Comparison of ENCODE assay signal across 21 cellular contexts in the genomic region with DNA sequence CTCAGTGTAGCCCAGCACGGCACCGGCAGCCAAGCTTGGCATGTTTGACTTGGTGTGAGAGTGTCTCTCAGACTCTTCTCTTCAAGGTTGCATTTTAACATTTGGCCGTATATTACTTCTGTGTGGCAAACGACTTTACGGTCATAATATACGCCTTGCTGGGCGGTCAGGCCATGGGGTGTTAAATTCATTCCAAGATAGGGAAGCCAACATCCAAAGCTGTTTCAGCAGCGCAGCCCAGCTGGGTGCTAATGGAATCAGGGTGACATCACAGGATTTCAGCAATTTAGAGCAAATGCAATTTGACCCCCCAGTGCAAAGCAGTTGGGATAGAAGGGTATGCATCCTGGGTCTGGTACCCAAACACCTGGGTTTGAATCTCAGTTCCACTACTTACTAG. TPM values are rescaled to one million over a fixed set of nuclear protein-coding genes. Genes with fewer than 3 reads are reported as not detected.
DNase-seq lines count a peak whose midpoint lies in the region; ATAC-seq and TF ChIP-seq lines count a peak whose summit lies in the region.
"Had no signal": no experiment of that assay in that cellular context is flagged by ENCODE, and none has a peak within 500 bp of the region (broad histone marks: within the 10 kb centered on the region; RNA-seq: fewer than 3 reads in every experiment).

No MANE protein-coding gene starts in this region.

- no peaks in the 10 kb centered on the region for H3K79me2 ChIP-seq in osteoblast (ENCODE audit: insufficient read depth, low read length)

- H3K36me3 Mint-ChIP-seq in CD4-positive, CD25-positive, alpha-beta regulatory T cell, result no peaks in the 10 kb centered on the region
- no peaks in the 10 kb centered on the region for H3K36me3 Mint-ChIP-seq in activated naive CD8-positive, alpha-beta T cell treated with anti-CD3 and anti-CD28 coated beads for 36 hours
- H3K36me3 Mint-ChIP-seq: activated naive CD4-positive, alpha-beta T cell treated with anti-CD3 and anti-CD28 coated beads, Interleukin-2, amount 50 U/mL, for 72 hours had no signal

- peaks cover 44% of the 10 kb centered on the region for H3K4me1 ChIP-seq in CD4-positive, CD25-positive, alpha-beta regulatory T cell (ENCODE audit: control insufficient read depth, insufficient read depth, low read length, poor library complexity, severe bottlenecking)
- H3K4me1 ChIP-seq in HEK293 (ENCODE audit: control insufficient read depth, insufficient read depth, low read length) (no peaks in the 10 kb centered on the region), osteoblast (ENCODE audit: insufficient read depth, low read length) (peaks cover 6% of the 10 kb centered on the region), stomach (peaks cover 0 to 25% (median 4%) of the 10 kb centered on the region in 4 donors)
- H3K4me1 ChIP-seq: testis had no signal

- H3K4me3 ChIP-seq in CD4-positive, CD25-positive, alpha-beta regulatory T cell (ENCODE audit: low read depth, low read length), result no peak overlapping the region
- H3K4me3 ChIP-seq in HEK293 (ENCODE audit: low read depth, low read length), result no peak overlapping the region
- H3K4me3 ChIP-seq in osteoblast (ENCODE audit: insufficient read depth, low read length), result no peak overlapping the region
- H3K4me3 ChIP-seq in stomach, result no peak overlapping the region
- H3K4me3 ChIP-seq: colonic mucosa, left ventricle myocardium inferior, right atrium auricular region, testis had no signal

- TF ChIP-seq CTCF in HEK293 (tag by site-specific recombination; IDR thresholded peaks at IDR 0.05), result no peak
- no peak for TF ChIP-seq CTCF in osteoblast (IDR thresholded peaks at IDR 0.05; ENCODE audit: extremely low read depth, low read depth, low read length)
- no peak for TF ChIP-seq CTCF in stomach (IDR thresholded peaks at IDR 0.05)

- peaks cover 19 to 52% (median 36%) of the 10 kb centered on the region in 4 donors for H3K4me1 Mint-ChIP-seq in CD4-positive, CD25-positive, alpha-beta regulatory T cell
- H3K4me1 Mint-ChIP-seq in activated naive CD8-positive, alpha-beta T cell treated with anti-CD3 and anti-CD28 coated beads for 36 hours, result peaks cover 31% of the 10 kb centered on the region

- DNase-seq in CD4-positive, CD25-positive, alpha-beta regulatory T cell, result no peak
- DNase-seq in activated naive CD8-positive, alpha-beta T cell treated with anti-CD3 and anti-CD28 coated beads for 36 hours, result no peak
- peak; percentile 55 for DNase-seq in osteoblast (ENCODE audit: insufficient read length, low spot score, missing footprints)
- DNase-seq in stomach, result no peak
- no peak for DNase-seq in HT-29 (ENCODE audit: low spot score)
- DNase-seq: colonic mucosa, H9, head of caudate nucleus, left ventricle myocardium inferior, MM.1S, NCI-H1694, NCI-H774, testis had no signal

- no peaks in the 10 kb centered on the region for H4K20me1 ChIP-seq in osteoblast (ENCODE audit: insufficient read depth, low read length)

- no peak overlapping the region for H3K4me2 ChIP-seq in osteoblast (ENCODE audit: insufficient read depth, low read length)

- no peak for TF ChIP-seq POLR2A in stomach (IDR thresholded peaks at IDR 0.05)

- H3K9me3 Mint-ChIP-seq in CD4-positive, CD25-positive, alpha-beta regulatory T cell, result no peaks in the 10 kb centered on the region
- no peaks in the 10 kb centered on the region for H3K9me3 Mint-ChIP-seq in activated naive CD8-positive, alpha-beta T cell treated with anti-CD3 and anti-CD28 coated beads for 36 hours
- H3K9me3 Mint-ChIP-seq: activated CD4-positive, alpha-beta T cell treated with anti-CD3 and anti-CD28 coated beads, Interleukin-2, amount 10 ng/mL, durations not matched to agents 24 days and 14 days; activated naive CD4-positive, alpha-beta T cell treated with anti-CD3 and anti-CD28 coated beads, Interleukin-2, amount 50 U/mL, for 72 hours; brain; H9 had no signal

- no peaks in the 10 kb centered on the region for H3K27me3 ChIP-seq in CD4-positive, CD25-positive, alpha-beta regulatory T cell (ENCODE audit: control insufficient read depth, insufficient read depth, low read length)
- H3K27me3 ChIP-seq in osteoblast (ENCODE audit: insufficient read depth, low read length), result no peaks in the 10 kb centered on the region
- H3K27me3 ChIP-seq in stomach, result no peaks in the 10 kb centered on the region
- H3K27me3 ChIP-seq: colonic mucosa, right atrium auricular region, testis had no signal

- 77 to 83% (median 80%) methylated on average over 8 of the region's 8 CpGs for WGBS in stomach, 5 donors

- H3K4me3 Mint-ChIP-seq in CD4-positive, CD25-positive, alpha-beta regulatory T cell, result peak overlapping the region in 1 of 4 donors; percentile 33
- no peak overlapping the region for H3K4me3 Mint-ChIP-seq in activated naive CD8-positive, alpha-beta T cell treated with anti-CD3 and anti-CD28 coated beads for 36 hours
- H3K4me3 Mint-ChIP-seq: brain, H9 had no signal

- peak overlapping the region; percentile 83 to 94 (median 85) for H3K27ac Mint-ChIP-seq in CD4-positive, CD25-positive, alpha-beta regulatory T cell
- peak overlapping the region; percentile 29 for H3K27ac Mint-ChIP-seq in activated naive CD8-positive, alpha-beta T cell treated with anti-CD3 and anti-CD28 coated beads for 36 hours
- H3K27ac Mint-ChIP-seq: brain, H9 had no signal

- H3K27ac ChIP-seq in CD4-positive, CD25-positive, alpha-beta regulatory T cell (ENCODE audit: insufficient read depth, low read length, poor library complexity, severe bottlenecking), result peak overlapping the region; percentile 74
- H3K27ac ChIP-seq in HEK293 (ENCODE audit: extremely low read depth, low read depth, low read length), result no peak overlapping the region
- H3K27ac ChIP-seq in osteoblast (ENCODE audit: low read depth, low read length), result no peak overlapping the region
- H3K27ac ChIP-seq in stomach, result peak overlapping the region in 1 of 5 donors; percentile 71
- H3K27ac ChIP-seq: colonic mucosa, left ventricle myocardium inferior, right atrium auricular region, testis had no signal

- no peaks in the 10 kb centered on the region for H3K36me3 ChIP-seq in CD4-positive, CD25-positive, alpha-beta regulatory T cell (ENCODE audit: control insufficient read depth, insufficient read depth, low read length)
- H3K36me3 ChIP-seq in HEK293 (ENCODE audit: control insufficient read depth in 2 of 2, insufficient read depth in 1 of 2, low read length in 2 of 2) (no peaks in the 10 kb centered on the region), osteoblast (ENCODE audit: insufficient read depth, low read length) (peaks cover 2% of the 10 kb centered on the region), stomach (no peaks in the 10 kb centered on the region)
- H3K36me3 ChIP-seq: colonic mucosa, left ventricle myocardium inferior, right atrium auricular region had no signal

- H3K9me3 ChIP-seq in CD4-positive, CD25-positive, alpha-beta regulatory T cell (ENCODE audit: control insufficient read depth in 2 of 2, low read length in 2 of 2), result no peaks in the 10 kb centered on the region
- H3K9me3 ChIP-seq in HEK293 (ENCODE audit: control insufficient read depth, insufficient read depth, low read depth, low read length), result no peaks in the 10 kb centered on the region
- no peaks in the 10 kb centered on the region for H3K9me3 ChIP-seq in osteoblast (ENCODE audit: low read depth, low read length)
- no peaks in the 10 kb centered on the region for H3K9me3 ChIP-seq in stomach
- H3K9me3 ChIP-seq: colonic mucosa, left ventricle myocardium inferior, right atrium auricular region, testis had no signal

- no peak for TF ChIP-seq EP300 in stomach (IDR thresholded peaks at IDR 0.05)

- H2AFZ ChIP-seq in osteoblast (ENCODE audit: low read length), result no peak overlapping the region

- POLR2A ChIA-PET in HEK293 (lab: Yijun Ruan, JAX), result interaction anchor here (1.2 to 2.9 kb wide), 2 partner anchors 17 to 25 kb away, joined by 3 to 15 read pairs; partner anchors contain the start of gene MYH9

- no peak for ATAC-seq in CD4-positive, CD25-positive, alpha-beta regulatory T cell (ENCODE audit: low read depth in 2 of 2)
- ATAC-seq in HG03025 (IDR thresholded peaks at IDR 0.05; ENCODE audit: low FRiP score, unreplicated experiment), result no peak
- ATAC-seq: Panc1, SK-N-SH treated with all-trans-retinoic acid at 6 μM for 48 hours had no signal

- CTCF ChIA-PET in HEK293 (lab: Yijun Ruan, JAX), result interaction anchor here (0.7 to 0.9 kb wide), 2 partner anchors 21 to 104 kb away, joined by 3 to 6 read pairs; no protein-coding TSS in a partner anchor

- H3K27me3 Mint-ChIP-seq in CD4-positive, CD25-positive, alpha-beta regulatory T cell, result no peaks in the 10 kb centered on the region
- no peaks in the 10 kb centered on the region for H3K27me3 Mint-ChIP-seq in activated naive CD8-positive, alpha-beta T cell treated with anti-CD3 and anti-CD28 coated beads for 36 hours
- H3K27me3 Mint-ChIP-seq: activated CD4-positive, alpha-beta T cell treated with anti-CD3 and anti-CD28 coated beads, Interleukin-2, amount 10 ng/mL, durations not matched to agents 24 days and 14 days; brain had no signal

- intact Hi-C loops in stomach (cut with DNase I; ENCODE audit: low total_unique reads), result no loop called here

TF ChIP-seq in HEK293, 187 proteins besides CTCF, POLR2A, EP300 and RAD21:
- no peak for TF ChIP-seq ZNF433 (tag by site-specific recombination; IDR thresholded peaks at IDR 0.05; ENCODE audit: low read depth)
- no peak for TF ChIP-seq KLF8 (tag by site-specific recombination; IDR thresholded peaks at IDR 0.05)
- peak; percentile 43; the same call in 1 of the 2 replicates for TF ChIP-seq ZIC2 (tag by site-specific recombination; IDR thresholded peaks at IDR 0.05)

RNA-seq across cellular contexts. Expression of gene MYH9, which starts 16.7 kb away (rescaled TPM):
- total RNA-seq in CD4-positive, CD25-positive, alpha-beta regulatory T cell, result 1,341 TPM
- 10 to 100 TPM; 80.0 to 98.9 (median 93.4) TPM for polyA plus RNA-seq in CD4-positive, CD25-positive, alpha-beta regulatory T cell
- 100 to 1,000 TPM; 551 to 554 TPM for total RNA-seq in activated naive CD8-positive, alpha-beta T cell treated with anti-CD3 and anti-CD28 coated beads for 36 hours
- 796 and 964 TPM in 2 replicates for total RNA-seq in osteoblast
- total RNA-seq in stomach, result 100 to 1,000 TPM; 155 to 620 (median 272) TPM
- 10 to 100 TPM; 46.7 to 79.3 (median 54.3) TPM for polyA plus RNA-seq in stomach
- 258 and 259 TPM in 2 replicates for total RNA-seq in HT-29 (2014; rRNA removed; shearing (Covaris generic))
